ENCODE assay signal across 8 cellular contexts in genomic region chr4:174120446-174121142, GRCh38.
A peak's percentile ranks its signal among the peaks of the same experiment; 100 is the strongest.
DNase-seq lines count a peak whose midpoint lies in the region; ATAC-seq and TF ChIP-seq lines count a peak whose summit lies in the region.

No MANE protein-coding gene starts in this region.

- H3K4me3 ChIP-seq in HUES6 (ENCODE audit: low read depth, low read length) (peak overlapping the region; percentile 48), colonic mucosa (no peak overlapping the region), stomach (peak overlapping the region in 3 of 4 donors; percentile 26 to 31 (median 27))

- no peak for TF ChIP-seq POLR2A in stomach (IDR thresholded peaks at IDR 0.05)

- H3K27ac ChIP-seq in HUES6 (ENCODE audit: low read depth, low read length) = no peak overlapping the region
- H3K27ac ChIP-seq in colonic mucosa = no peak overlapping the region
- peak overlapping the region in 3 of 5 donors; percentile 3 to 69 (median 16) for H3K27ac ChIP-seq in stomach

- ATAC-seq in left colon = peak; percentile 58

- TF ChIP-seq CTCF in colonic mucosa (IDR thresholded peaks at IDR 0.05) (peak; percentile 27), stomach (IDR thresholded peaks at IDR 0.05) (peak in 4 of 7 experiments; percentile 39 to 72 (median 58))

- H3K9ac ChIP-seq in HUES6 (ENCODE audit: low read length) = no peak overlapping the region
- H3K9ac ChIP-seq in colonic mucosa (ENCODE audit: low read depth in 2 of 2, low read length in 2 of 2) = no peak overlapping the region

- H3K9me3 ChIP-seq in HUES6 (ENCODE audit: control insufficient read depth, insufficient read depth, low read depth, low read length) (no peaks in the 10 kb centered on the region), colonic mucosa (no peaks in the 10 kb centered on the region), stomach (no peaks in the 10 kb centered on the region)

- intact Hi-C loops in colonic mucosa (cut with DNase I) = no loop called here
- intact Hi-C loops in left colon (cut with DNase I, micrococcal nuclease) = no loop called here
- intact Hi-C loops in stomach (cut with DNase I; ENCODE audit: low total_unique reads) = no loop called here

- H3K36me3 ChIP-seq in HUES6 (ENCODE audit: control insufficient read depth, insufficient read depth, low read length) (no peaks in the 10 kb centered on the region), colonic mucosa (no peaks in the 10 kb centered on the region), stomach (no peaks in the 10 kb centered on the region)

- WGBS in stomach, 5 donors = 13 to 16% (median 15%) methylated on average over 19 of the region's 19 CpGs

- H3K4me1 ChIP-seq in HUES6 (ENCODE audit: control insufficient read depth, insufficient read depth, low read length) (no peaks in the 10 kb centered on the region), colonic mucosa (no peaks in the 10 kb centered on the region), stomach (peaks cover 0 to 5% (median 0%) of the 10 kb centered on the region in 4 donors)

- peak in 2 of 3 donors; percentile 3 to 29 for DNase-seq in stimulated activated CD4-positive, alpha-beta T cell treated with anti-CD3 and anti-CD28 coated beads, Interleukin-12 subunit alpha, Interleukin-12 subunit beta, amount 100 ng/mL, for 48 hours (ENCODE audit: low read depth in 2 of 3, low spot score in 1 of 3)
- no peak for DNase-seq in stimulated activated CD4-positive, alpha-beta T cell treated with anti-CD3 and anti-CD28 coated beads, Interleukin-12 subunit alpha, Interleukin-12 subunit beta, amount 100 ng/mL, for 4 hours
- peak; percentile 21 for DNase-seq in OCI-M2 (lab: John Stamatoyannopoulos, UW; ENCODE audit: unreplicated experiment)
- DNase-seq in colonic mucosa = peak; percentile 42
- DNase-seq in left colon = peak in 1 of 2 donors; percentile 29
- DNase-seq in stomach = no peak
- no peak for DNase-seq in activated effector memory CD4-positive, alpha-beta T cell treated with Interleukin-2 at 50 U/mL for 16 hours

- H3K27me3 ChIP-seq in HUES6 (ENCODE audit: control insufficient read depth, insufficient read depth, low read length) (peaks cover 7% of the 10 kb centered on the region; the same call in 1 of the 2 replicates), colonic mucosa (no peaks in the 10 kb centered on the region), stomach (peaks cover 0 to 10% (median 4%) of the 10 kb centered on the region in 3 donors)

- no peak for TF ChIP-seq EP300 in stomach (IDR thresholded peaks at IDR 0.05)

Comparison
In these comparisons a context has a peak if more than half of its experiments do, and no peak if none do; other contexts are left out.
1. DNase-seq: peak in stimulated activated CD4-positive, alpha-beta T cell treated with anti-CD3 and anti-CD28 coated beads, Interleukin-12 subunit alpha, Interleukin-12 subunit beta, amount 100 ng/mL, for 48 hours (2 of 3), OCI-M2 (single experiment) and colonic mucosa (single experiment); none in stimulated activated CD4-positive, alpha-beta T cell treated with anti-CD3 and anti-CD28 coated beads, Interleukin-12 subunit alpha, Interleukin-12 subunit beta, amount 100 ng/mL, for 4 hours (single experiment), stomach (single experiment) and activated effector memory CD4-positive, alpha-beta T cell treated with Interleukin-2 at 50 U/mL for 16 hours (single experiment).
2. H3K27ac ChIP-seq: peak in stomach (3 of 5); none in HUES6 (single experiment) and colonic mucosa (single experiment).